ENCODE assay signal across 14 cellular contexts in the genomic region with DNA sequence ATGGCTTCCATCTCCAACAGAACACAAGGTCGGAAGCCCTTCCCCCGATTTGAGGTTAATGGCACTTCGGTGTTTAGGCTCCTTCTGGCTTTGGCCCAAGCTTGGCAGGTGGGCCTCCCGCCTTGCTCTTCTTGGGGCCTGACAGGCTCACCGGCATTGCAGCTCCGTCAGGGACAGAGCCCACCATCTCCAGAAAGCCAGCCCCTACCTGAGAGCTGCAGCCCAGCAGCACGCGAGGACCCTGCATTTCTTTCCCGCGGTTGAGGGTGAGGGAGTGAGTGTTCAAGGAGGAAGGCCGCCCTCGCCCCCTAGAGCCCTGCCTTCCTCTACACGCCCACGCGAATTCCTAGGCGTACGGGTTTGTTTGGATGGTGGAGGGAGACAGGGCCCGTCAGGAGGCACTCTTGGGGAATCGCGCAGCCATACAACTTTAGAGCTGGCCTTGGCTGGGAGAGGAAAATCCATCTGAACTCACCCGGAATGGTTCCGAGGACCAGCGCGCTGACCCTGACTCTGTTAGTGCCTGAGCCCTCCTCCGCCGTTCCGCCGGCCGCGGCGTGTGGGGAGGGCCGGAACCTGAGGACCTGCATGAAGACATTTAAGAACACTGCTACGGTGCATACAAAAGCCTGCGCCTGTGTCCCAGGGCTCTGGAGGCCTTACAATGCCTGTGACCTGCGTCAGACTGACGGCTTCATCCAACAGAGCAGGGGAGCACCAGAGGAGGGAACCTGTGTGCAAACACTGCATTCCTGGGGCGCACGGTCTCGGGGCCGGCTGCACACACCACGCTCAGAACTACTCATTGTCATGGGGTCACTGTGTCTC.
DNase-seq lines count a peak whose midpoint lies in the region; ATAC-seq and TF ChIP-seq lines count a peak whose summit lies in the region.
"Had no signal": no experiment of that assay in that cellular context is flagged by ENCODE, and none has a peak within 500 bp of the region (broad histone marks: within the 10 kb centered on the region; RNA-seq: fewer than 3 reads in every experiment).

No MANE protein-coding gene starts in this region.

- peaks cover 9% of the 10 kb centered on the region for H3K27me3 Mint-ChIP-seq in CD4-positive, alpha-beta T cell

- POLR2A ChIA-PET in CD4-positive, alpha-beta T cell (lab: Charles Lee) = no interaction called here

- H2AFZ ChIP-seq in neuronal stem cell (ENCODE audit: low read length) = peak overlapping the region; percentile 25

- no peaks in the 10 kb centered on the region for H3K9me3 Mint-ChIP-seq in CD4-positive, alpha-beta T cell
- H3K9me3 Mint-ChIP-seq: dendritic cell treated with granulocyte-macrophage colony-stimulating factor and Interleukin-4, amounts not matched to agents 40 ng/mL and 50 ng/mL, for 4 days had no signal

- peak overlapping the region; percentile 23 for H3K4me3 Mint-ChIP-seq in CD4-positive, alpha-beta T cell
- H3K4me3 Mint-ChIP-seq: dendritic cell treated with granulocyte-macrophage colony-stimulating factor and Interleukin-4, amounts not matched to agents 40 ng/mL and 50 ng/mL, for 4 days had no signal

- peak overlapping the region; percentile 37 for H3K23ac ChIP-seq in neuronal stem cell (ENCODE audit: low read depth, low read length, poor library complexity)

- H4K8ac ChIP-seq in neuronal stem cell (ENCODE audit: low read depth, low read length) = no peak overlapping the region

- no peaks in the 10 kb centered on the region for H3K36me3 ChIP-seq in HUES64 (ENCODE audit: insufficient read depth, low read length)
- H3K36me3 ChIP-seq in esophagus squamous epithelium = no peaks in the 10 kb centered on the region
- no peaks in the 10 kb centered on the region for H3K36me3 ChIP-seq in neuronal stem cell (replicated peaks in 1 of 2; ENCODE audit: control insufficient read depth in 2 of 2, insufficient read depth in 2 of 2, low read length in 2 of 2)
- H3K36me3 ChIP-seq in thyroid gland = no peaks in the 10 kb centered on the region
- H3K36me3 ChIP-seq: transverse colon had no signal

- H2BK15ac ChIP-seq in neuronal stem cell (ENCODE audit: low read length) = peak overlapping the region; percentile 35

- peak overlapping the region; percentile 32 for H3K4me2 ChIP-seq in neuronal stem cell (ENCODE audit: insufficient read depth, low read length, poor library complexity, severe bottlenecking)

- H3K27ac Mint-ChIP-seq in CD4-positive, alpha-beta T cell = no peak overlapping the region
- H3K27ac Mint-ChIP-seq: dendritic cell treated with granulocyte-macrophage colony-stimulating factor and Interleukin-4, amounts not matched to agents 40 ng/mL and 50 ng/mL, for 4 days had no signal

- no peak for TF ChIP-seq POLR2A in esophagus squamous epithelium (IDR thresholded peaks at IDR 0.05)
- no peak for TF ChIP-seq POLR2A in thyroid gland (IDR thresholded peaks at IDR 0.05)

- no peak overlapping the region for H3K4ac ChIP-seq in neuronal stem cell (ENCODE audit: low read length)

- H3K4me1 ChIP-seq in HUES64 (ENCODE audit: insufficient read depth, low read length) (0 out of 2 replicates have a peak, but pooled peaks cover 11% of the 10 kb centered on the region), esophagus squamous epithelium (no peaks in the 10 kb centered on the region), neuronal stem cell (ENCODE audit: control insufficient read depth in 2 of 2, insufficient read depth in 1 of 2, low read depth in 1 of 2, low read length in 2 of 2) (peaks cover 0 to 12% of the 10 kb centered on the region in 2 donors), thyroid gland (no peaks in the 10 kb centered on the region)
- H3K4me1 ChIP-seq: transverse colon had no signal

- CTCF ChIA-PET in CD4-positive, alpha-beta T cell (lab: Charles Lee) = no interaction called here

- ATAC-seq in CD4-positive, alpha-beta T cell (ENCODE audit: poor library complexity) = no peak
- no peak for ATAC-seq in HG02678 (IDR thresholded peaks at IDR 0.05; ENCODE audit: unreplicated experiment)
- ATAC-seq in HG02938 (IDR thresholded peaks at IDR 0.05; ENCODE audit: unreplicated experiment) = no peak
- ATAC-seq: HCT116 had no signal

- H3K27ac ChIP-seq in CD4-positive, alpha-beta T cell (ENCODE audit: low read depth, low read length) = no peak overlapping the region
- H3K27ac ChIP-seq in HUES64 (ENCODE audit: low read depth, low read length) (no peak overlapping the region), esophagus squamous epithelium (no peak overlapping the region), neuronal stem cell (replicated peaks; ENCODE audit: low read length) (no peak overlapping the region), thyroid gland (no peak overlapping the region)
- H3K27ac ChIP-seq: transverse colon had no signal

- no peak overlapping the region for H2BK120ac ChIP-seq in neuronal stem cell (ENCODE audit: low read depth, low read length)

- peak overlapping the region; percentile 73 for H2BK12ac ChIP-seq in neuronal stem cell (ENCODE audit: low read length)

- WGBS in HUES64 = 62% methylated on average over 35 of the region's 41 CpGs
- 86% methylated on average over 7 of the region's 41 CpGs; no CpG with 5 or more reads in 1 of the 2 donors for WGBS in esophagus squamous epithelium, 2 donors
- WGBS in neuronal stem cell (ENCODE audit: extremely low coverage in 2 of 2, insufficient read length in 2 of 2, insufficient replicate concordance in 1 of 2), 2 donors = no CpG with 5 or more reads among the region's 41 CpGs
- 55 to 62% methylated on average over 31 to 39 of the region's 41 CpGs for WGBS in thyroid gland, 2 donors

- peak overlapping the region; percentile 48 for H2AK5ac ChIP-seq in neuronal stem cell (ENCODE audit: low read depth, low read length)

- H3K36me3 Mint-ChIP-seq in CD4-positive, alpha-beta T cell (ENCODE audit: low read depth) = no peaks in the 10 kb centered on the region

- peak overlapping the region; percentile 69 for H3K18ac ChIP-seq in neuronal stem cell (ENCODE audit: low read length)

- H2BK5ac ChIP-seq in neuronal stem cell (ENCODE audit: low read length) = no peak overlapping the region

- no peaks in the 10 kb centered on the region for H3K79me1 ChIP-seq in neuronal stem cell (ENCODE audit: low read depth, low read length)

- H3K9ac ChIP-seq in HUES64 (ENCODE audit: low read depth, low read length) = no peak overlapping the region
- H3K9ac ChIP-seq in neuronal stem cell (ENCODE audit: low read depth, low read length, poor library complexity) = peak overlapping the region; percentile 2

- H3K4me3 ChIP-seq in HUES64 (ENCODE audit: low read length) = peak overlapping the region; percentile 57
- peak overlapping the region in 3 of 4 donors; percentile 18 to 39 (median 31) for H3K4me3 ChIP-seq in esophagus squamous epithelium
- H3K4me3 ChIP-seq in neuronal stem cell (ENCODE audit: low read length in 2 of 2) = no peak overlapping the region
- no peak overlapping the region for H3K4me3 ChIP-seq in thyroid gland (replicated peaks in 1 of 3)
- H3K4me3 ChIP-seq: transverse colon had no signal

- H3K27me3 ChIP-seq in CD4-positive, alpha-beta T cell (ENCODE audit: control insufficient read depth, insufficient read depth, low read length) = no peaks in the 10 kb centered on the region
- H3K27me3 ChIP-seq in HUES64 (ENCODE audit: insufficient read depth, low read length) (peaks cover 21% of the 10 kb centered on the region), esophagus squamous epithelium (peaks cover 0 to 32% (median 0%) of the 10 kb centered on the region in 4 donors), neuronal stem cell (ENCODE audit: control insufficient read depth in 3 of 3, insufficient read depth in 3 of 3, low read depth in 1 of 3, low read length in 3 of 3) (peaks cover 2 to 12% (median 5%) of the 10 kb centered on the region in 3 experiments), thyroid gland (no peaks in the 10 kb centered on the region)

- no peak for TF ChIP-seq CTCF in CD4-positive, alpha-beta T cell (IDR thresholded peaks at IDR 0.05)
- no peak for TF ChIP-seq CTCF in esophagus squamous epithelium (IDR thresholded peaks at IDR 0.05)
- no peak for TF ChIP-seq CTCF in thyroid gland (IDR thresholded peaks at IDR 0.05)

- intact Hi-C loops in CD4-positive, alpha-beta T cell (cut with DNase I, micrococcal nuclease) = no loop called here
- intact Hi-C loops in esophagus squamous epithelium (cut with DNase I) = no loop called here
- intact Hi-C loops in thyroid gland (cut with DNase I) = no loop called here

- no peaks in the 10 kb centered on the region for H3K9me3 ChIP-seq in CD4-positive, alpha-beta T cell (ENCODE audit: control insufficient read depth, low read length)
- no peaks in the 10 kb centered on the region for H3K9me3 ChIP-seq in HUES64 (ENCODE audit: insufficient read depth, low read depth, low read length)
- H3K9me3 ChIP-seq in esophagus squamous epithelium = no peaks in the 10 kb centered on the region
- no peaks in the 10 kb centered on the region for H3K9me3 ChIP-seq in neuronal stem cell (replicated peaks in 1 of 2; ENCODE audit: control insufficient read depth in 2 of 2, insufficient read depth in 1 of 2, low read depth in 1 of 2, low read length in 2 of 2)
- H3K9me3 ChIP-seq in thyroid gland = no peaks in the 10 kb centered on the region
- H3K9me3 ChIP-seq: transverse colon had no signal

- H3K14ac ChIP-seq in neuronal stem cell (ENCODE audit: low read length) = no peak overlapping the region

- H3K4me1 Mint-ChIP-seq in CD4-positive, alpha-beta T cell (ENCODE audit: low read depth) = no peaks in the 10 kb centered on the region

- no peak overlapping the region for H4K91ac ChIP-seq in neuronal stem cell (ENCODE audit: low read depth, low read length, poor library complexity)

- no peak for DNase-seq in CD4-positive, alpha-beta T cell
- DNase-seq in esophagus squamous epithelium (lab: John Stamatoyannopoulos, UW) (no peak), neuronal stem cell (ENCODE audit: low spot score) (peak; percentile 29), thyroid gland (no peak), activated gamma-delta T cell treated with Interleukin-2 at 50 U/mL for 16 hours (no peak)
- DNase-seq: mammary epithelial cell, NCI-H2171, right cardiac atrium, transverse colon had no signal

Comparison
In these comparisons a context has a peak if more than half of its experiments do, and no peak if none do; other contexts are left out.
1. H3K4me3 ChIP-seq: peak in HUES64 (single experiment) and esophagus squamous epithelium (3 of 4); none in neuronal stem cell (0 of 2) and thyroid gland (0 of 3).